8 cellular contexts compared by ENCODE assay signal in the genomic region with DNA sequence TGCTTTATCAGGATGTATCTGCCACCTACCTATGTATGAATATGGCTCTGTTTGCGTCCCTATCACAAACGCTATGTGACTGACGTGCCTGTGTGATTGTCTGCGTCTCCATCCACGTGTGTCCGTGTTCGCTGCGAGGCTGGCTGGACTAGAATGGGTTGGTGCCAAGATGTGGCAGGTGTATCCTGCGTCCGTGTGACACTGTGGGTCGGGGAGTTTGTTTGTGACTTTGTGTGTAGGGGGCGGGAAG. TPM values are rescaled to one million over a fixed set of nuclear protein-coding genes. Genes with fewer than 3 reads are reported as not detected.
DNase-seq lines count a peak whose midpoint lies in the region; ATAC-seq, FAIRE-seq and TF ChIP-seq lines count a peak whose summit lies in the region.

No MANE protein-coding gene starts in this region.

- no peak for FAIRE-seq in HTR-8/SVneo (lab: Jason Lieb, UNC)

- no peaks in the 10 kb centered on the region for H3K36me3 Mint-ChIP-seq in CD8-positive, alpha-beta T cell
- no peaks in the 10 kb centered on the region for H3K36me3 Mint-ChIP-seq in neural crest cell (ENCODE audit: low read depth)

- peak overlapping the region; percentile 91 for H3K27ac ChIP-seq in CD8-positive, alpha-beta T cell (ENCODE audit: low read depth, low read length)
- peak overlapping the region; percentile 99 for H3K27ac ChIP-seq in KOPT-K1 (ENCODE audit: low read depth, low read length, poor library complexity, severe bottlenecking)
- H3K27ac ChIP-seq in ectodermal cell (ENCODE audit: insufficient read depth, low read depth, low read length, poor library complexity, severe bottlenecking) = no peak overlapping the region

- in situ Hi-C loops in ACHN (cut with HindIII; ENCODE audit: low pct_ligation_motif_present, low pct_unique_long_range_greater_than_20kb, low sequenced_read_pairs) = no loop called here

- CTCF ChIA-PET in CD8-positive, alpha-beta T cell (lab: Charles Lee) = interaction anchor here (1.3 to 13.1 kb wide), 3 partner anchors 14 to 65 kb away, joined by 3 to 396 read pairs (median 6); a partner anchor contains a TSS

- no peaks in the 10 kb centered on the region for H3K9me3 ChIP-seq in CD8-positive, alpha-beta T cell (ENCODE audit: low read length)
- H3K9me3 ChIP-seq in KOPT-K1 (ENCODE audit: insufficient read depth, low read length, poor library complexity, severe bottlenecking) (no peaks in the 10 kb centered on the region), ectodermal cell (ENCODE audit: control insufficient read depth, low read length) (no peaks in the 10 kb centered on the region)

- no peaks in the 10 kb centered on the region for H3K27me3 Mint-ChIP-seq in CD8-positive, alpha-beta T cell (ENCODE audit: low read depth)
- H3K27me3 Mint-ChIP-seq in neural crest cell (ENCODE audit: low read depth) = peaks cover 9% of the 10 kb centered on the region

- peak overlapping the region; percentile 80 for H3K4me3 Mint-ChIP-seq in CD8-positive, alpha-beta T cell
- peak overlapping the region; percentile 90 for H3K4me3 Mint-ChIP-seq in neural crest cell

- no peak for ATAC-seq in CD8-positive, alpha-beta T cell

- peaks cover 71% of the 10 kb centered on the region for H3K4me1 ChIP-seq in CD8-positive, alpha-beta T cell (ENCODE audit: insufficient read depth, low read length)
- H3K4me1 ChIP-seq in ectodermal cell (ENCODE audit: control insufficient read depth, insufficient read depth, low read length) = peaks cover 24% of the 10 kb centered on the region

- peak overlapping the region; percentile 32 for H3K4me3 ChIP-seq in CD8-positive, alpha-beta T cell (ENCODE audit: low read depth, low read length)
- H3K4me3 ChIP-seq in ectodermal cell (ENCODE audit: insufficient read depth, low read depth, low read length) = peak overlapping the region; percentile 52

- H3K36me3 ChIP-seq in CD8-positive, alpha-beta T cell (ENCODE audit: insufficient read depth, low read length) = no peaks in the 10 kb centered on the region
- H3K36me3 ChIP-seq in KOPT-K1 (ENCODE audit: insufficient read depth, low read length) = no peaks in the 10 kb centered on the region
- H3K36me3 ChIP-seq in ectodermal cell (ENCODE audit: control insufficient read depth, insufficient read depth, low read length) = no peaks in the 10 kb centered on the region

- H3K4me1 Mint-ChIP-seq in CD8-positive, alpha-beta T cell (ENCODE audit: low read depth) = peaks cover 40% of the 10 kb centered on the region
- peaks cover 30% of the 10 kb centered on the region for H3K4me1 Mint-ChIP-seq in neural crest cell

- no peak for TF ChIP-seq CTCF in CD8-positive, alpha-beta T cell (IDR thresholded peaks at IDR 0.05)
- no peak for TF ChIP-seq CTCF in neural crest cell (conservative IDR thresholded peaks at IDR 0.05)

- no peaks in the 10 kb centered on the region for H3K9me3 Mint-ChIP-seq in CD8-positive, alpha-beta T cell
- no peaks in the 10 kb centered on the region for H3K9me3 Mint-ChIP-seq in neural crest cell

- no peaks in the 10 kb centered on the region for H3K27me3 ChIP-seq in CD8-positive, alpha-beta T cell (ENCODE audit: insufficient read depth, low read length)
- H3K27me3 ChIP-seq in ectodermal cell (ENCODE audit: control insufficient read depth, insufficient read depth, low read length, poor library complexity, severe bottlenecking) = peaks cover 4% of the 10 kb centered on the region

- POLR2A ChIA-PET in CD8-positive, alpha-beta T cell (lab: Charles Lee) = interaction anchor here (0.8 to 3.2 kb wide), 8 partner anchors 10 to 109 kb away, joined by 3 to 120 read pairs (median 4); a partner anchor contains a TSS

- WGBS in ectodermal cell, 2 experiments = 67 to 68% methylated on average over 12 of the region's 12 CpGs

- intact Hi-C loops in CD8-positive, alpha-beta T cell (cut with DNase I, micrococcal nuclease) = loop anchor here (1.0 to 5.0 kb wide), 3 partner anchors 9 to 385 kb away; a partner anchor contains a TSS

- no peak for DNase-seq in CD8-positive, alpha-beta T cell
- DNase-seq in neural crest cell (ENCODE audit: low read depth, low spot score) = no peak
- DNase-seq in HTR-8/SVneo (ENCODE audit: insufficient read length, low spot score) = no peak
- no peak for DNase-seq in hepatic stellate cell (ENCODE audit: low spot score)
- DNase-seq in ACHN = no peak
- DNase-seq in NCI-H1048 (lab: John Stamatoyannopoulos, UW) = no peak

- peak overlapping the region; percentile 95 for H3K27ac Mint-ChIP-seq in CD8-positive, alpha-beta T cell
- H3K27ac Mint-ChIP-seq in neural crest cell (ENCODE audit: unreplicated experiment) = peak overlapping the region; percentile 93

RNA-seq across cellular contexts. Expression of a gene that starts 6.7 kb away (rescaled TPM):
- total RNA-seq in CD8-positive, alpha-beta T cell = 10 to 100 TPM; 13.2 to 13.6 TPM
- polyA plus RNA-seq in ectodermal cell (2013, experiment 1 of 4) = 32.3 TPM
- 29.2 TPM for polyA plus RNA-seq in ectodermal cell (2013, experiment 2 of 4)
- 26.8 TPM for polyA plus RNA-seq in ectodermal cell (2013, experiment 3 of 4)
- polyA plus RNA-seq in ectodermal cell (2013, experiment 4 of 4) = 27.6 TPM
- 27.9 and 28.8 TPM in 2 replicates for total RNA-seq in neural crest cell

RNA-seq across cellular contexts. Expression of a gene that starts 9.2 kb away (rescaled TPM):
- total RNA-seq in CD8-positive, alpha-beta T cell = 1,000 to 10,000 TPM; 2,704 to 2,791 TPM
- 15.3 TPM for polyA plus RNA-seq in ectodermal cell (2013, experiment 1 of 4)
- 11.9 TPM for polyA plus RNA-seq in ectodermal cell (2013, experiment 2 of 4)
- 9.4 TPM for polyA plus RNA-seq in ectodermal cell (2013, experiment 3 of 4)
- 7.2 TPM for polyA plus RNA-seq in ectodermal cell (2013, experiment 4 of 4)
- total RNA-seq in neural crest cell = 9.3 and 9.6 TPM in 2 replicates

RNA-seq across cellular contexts. Expression of a gene that starts 19.5 kb away (rescaled TPM):
- total RNA-seq in CD8-positive, alpha-beta T cell = 10 to 100 TPM; 57.5 to 59.1 TPM
- polyA plus RNA-seq in ectodermal cell (2013, experiment 1 of 4) = 529 TPM
- 504 TPM for polyA plus RNA-seq in ectodermal cell (2013, experiment 2 of 4)
- polyA plus RNA-seq in ectodermal cell (2013, experiment 3 of 4) = 435 TPM
- 470 TPM for polyA plus RNA-seq in ectodermal cell (2013, experiment 4 of 4)
- 651 and 672 TPM in 2 replicates for total RNA-seq in neural crest cell

RNA-seq across cellular contexts. Expression of a gene that starts 19.8 kb away (rescaled TPM):
- under 1 TPM in 1 of 2 experiments, not detected in 1; 0.79 TPM for total RNA-seq in CD8-positive, alpha-beta T cell
- 31.0 TPM for polyA plus RNA-seq in ectodermal cell (2013, experiment 1 of 4)
- polyA plus RNA-seq in ectodermal cell (2013, experiment 2 of 4) = 34.3 TPM
- polyA plus RNA-seq in ectodermal cell (2013, experiment 3 of 4) = 16.1 TPM
- polyA plus RNA-seq in ectodermal cell (2013, experiment 4 of 4) = 19.4 TPM
- 34.7 and 49.1 TPM in 2 replicates for total RNA-seq in neural crest cell

RNA-seq across cellular contexts. Expression of a gene that starts 24.3 kb away (rescaled TPM):
- total RNA-seq in CD8-positive, alpha-beta T cell = 1 to 10 TPM; 1.3 to 2.2 TPM
- 86.4 TPM for polyA plus RNA-seq in ectodermal cell (2013, experiment 1 of 4)
- polyA plus RNA-seq in ectodermal cell (2013, experiment 2 of 4) = 81.8 TPM
- polyA plus RNA-seq in ectodermal cell (2013, experiment 3 of 4) = 66.9 TPM
- polyA plus RNA-seq in ectodermal cell (2013, experiment 4 of 4) = 64.8 TPM
- 74.5 and 87.4 TPM in 2 replicates for total RNA-seq in neural crest cell

Comparison
In these comparisons a context has a peak if more than half of its experiments do, and no peak if none do; other contexts are left out.
1. RNA of a gene that starts 9.2 kb away (total RNA-seq): 2,704 to 2,791 TPM in CD8-positive, alpha-beta T cell; 9.3 to 9.6 TPM in neural crest cell; every median in the first group is over 100 times any median in the second.
2. RNA of a gene that starts 19.5 kb away (total RNA-seq): 651 to 672 TPM in neural crest cell; 57.5 to 59.1 TPM in CD8-positive, alpha-beta T cell; every median in the first group is over 10 times any median in the second.